In the genomic region with DNA sequence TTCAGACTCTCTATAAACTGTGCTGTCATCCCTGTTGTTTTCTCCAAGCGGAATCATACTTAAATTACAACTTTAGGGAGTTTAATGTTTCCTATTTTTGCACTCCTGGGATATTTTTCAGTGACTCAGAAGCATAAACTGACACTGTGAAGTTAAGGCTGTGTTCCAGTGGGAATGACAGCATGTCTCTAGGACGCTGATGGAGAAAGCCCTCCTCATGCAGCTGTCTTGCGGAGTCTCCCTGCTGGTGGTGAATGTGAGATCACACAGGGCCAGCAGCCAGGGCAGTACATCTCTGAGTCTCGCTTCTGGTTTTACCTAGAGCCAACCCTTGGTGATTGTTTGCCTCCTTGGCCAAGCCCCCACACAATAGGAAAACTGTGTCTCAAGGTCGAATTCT, we compare ENCODE assay signal across 10 cellular contexts. TPM values are rescaled to one million over a fixed set of nuclear protein-coding genes. Genes with fewer than 3 reads are reported as not detected.
DNase-seq lines count a peak whose midpoint lies in the region; ATAC-seq and TF ChIP-seq lines count a peak whose summit lies in the region.
"Had no signal": no experiment of that assay in that cellular context is flagged by ENCODE, and none has a peak within 500 bp of the region (broad histone marks: within the 10 kb centered on the region; RNA-seq: fewer than 3 reads in every experiment).

No MANE protein-coding gene starts in this region.

- H2BK12ac ChIP-seq in neuronal stem cell (ENCODE audit: low read length), result no peak overlapping the region

- TF ChIP-seq CTCF in dorsolateral prefrontal cortex (IDR thresholded peaks at IDR 0.05 in 54 of 56, conservative IDR thresholded peaks at IDR 0.05 in 2 of 56; ENCODE audit: low read depth in 1 of 56, partially characterized antibody in 56 of 56), result peak in 1 of 56 donors; percentile 16

- no peaks in the 10 kb centered on the region for H3K79me1 ChIP-seq in neuronal stem cell (ENCODE audit: low read depth, low read length)

- H3K23ac ChIP-seq in neuronal stem cell (ENCODE audit: low read depth, low read length, poor library complexity), result no peak overlapping the region

- no peak overlapping the region for H3K4ac ChIP-seq in neuronal stem cell (ENCODE audit: low read length)

- H2AK5ac ChIP-seq in neuronal stem cell (ENCODE audit: low read depth, low read length), result no peak overlapping the region

- no peaks in the 10 kb centered on the region for H3K9me3 ChIP-seq in skeletal muscle tissue (ENCODE audit: control insufficient read depth in 3 of 3, low read length in 3 of 3)
- H3K9me3 ChIP-seq in neuronal stem cell (replicated peaks in 1 of 2; ENCODE audit: control insufficient read depth in 2 of 2, insufficient read depth in 1 of 2, low read depth in 1 of 2, low read length in 2 of 2), result no peaks in the 10 kb centered on the region
- H3K9me3 ChIP-seq: colonic mucosa had no signal

- no CpG with 5 or more reads among the region's 5 CpGs for WGBS in neuronal stem cell (ENCODE audit: extremely low coverage in 2 of 2, insufficient read length in 2 of 2, insufficient replicate concordance in 1 of 2), 2 donors

- intact Hi-C loops in dorsolateral prefrontal cortex (cut with DNase I), result no loop called here

- H4K8ac ChIP-seq in neuronal stem cell (ENCODE audit: low read depth, low read length), result no peak overlapping the region

- H3K4me1 ChIP-seq in skeletal muscle tissue (ENCODE audit: control insufficient read depth in 3 of 3, insufficient read depth in 3 of 3, low read length in 3 of 3), result peaks cover 2 to 14% (median 6%) of the 10 kb centered on the region in 3 donors
- no peaks in the 10 kb centered on the region for H3K4me1 ChIP-seq in neuronal stem cell (ENCODE audit: control insufficient read depth in 2 of 2, insufficient read depth in 1 of 2, low read depth in 1 of 2, low read length in 2 of 2)

- no peak overlapping the region for H3K4me3 ChIP-seq in dorsolateral prefrontal cortex
- H3K4me3 ChIP-seq in skeletal muscle tissue (ENCODE audit: low read length in 3 of 3), result no peak overlapping the region
- H3K4me3 ChIP-seq in neuronal stem cell (ENCODE audit: low read length in 2 of 2), result no peak overlapping the region
- H3K4me3 ChIP-seq: colonic mucosa had no signal

- no peak overlapping the region for H3K4me2 ChIP-seq in neuronal stem cell (ENCODE audit: insufficient read depth, low read length, poor library complexity, severe bottlenecking)

- H4K91ac ChIP-seq in neuronal stem cell (ENCODE audit: low read depth, low read length, poor library complexity), result no peak overlapping the region

- H2AFZ ChIP-seq in neuronal stem cell (ENCODE audit: low read length), result no peak overlapping the region

- H3K36me3 ChIP-seq in skeletal muscle tissue (ENCODE audit: control insufficient read depth in 3 of 3, insufficient read depth in 3 of 3, low read length in 3 of 3) (no peaks in the 10 kb centered on the region), neuronal stem cell (replicated peaks in 1 of 2; ENCODE audit: control insufficient read depth in 2 of 2, insufficient read depth in 2 of 2, low read length in 2 of 2) (no peaks in the 10 kb centered on the region)
- H3K36me3 ChIP-seq: colonic mucosa had no signal

- peak overlapping the region in 1 of 3 donors; percentile 11 for H3K9ac ChIP-seq in skeletal muscle tissue (ENCODE audit: low read depth in 1 of 3, low read length in 3 of 3)
- H3K9ac ChIP-seq in neuronal stem cell (ENCODE audit: low read depth, low read length, poor library complexity), result no peak overlapping the region

- ATAC-seq in HG02588 (IDR thresholded peaks at IDR 0.05; ENCODE audit: unreplicated experiment), result no peak

- DNase-seq in M059J (ENCODE audit: low read depth) (peak; percentile 42), dorsolateral prefrontal cortex (peak in 7 of 10 donors; percentile 14 to 60 (median 46)), islet precursor cell (peak; percentile 68), HPDE6-E6E7 (ENCODE audit: extremely low spot score) (no peak), neuronal stem cell (ENCODE audit: low spot score) (no peak)
- DNase-seq: colonic mucosa, DMS 273 treated with DMSO at 0.1 percent for 48 hours, NCI-H2081 treated with DMSO at 0.1 percent for 48 hours had no signal

- no peak overlapping the region for H2BK15ac ChIP-seq in neuronal stem cell (ENCODE audit: low read length)

- H2BK120ac ChIP-seq in neuronal stem cell (ENCODE audit: low read depth, low read length), result no peak overlapping the region

- peak overlapping the region in 13 of 59 donors; percentile 5 to 36 (median 15) for H3K27ac ChIP-seq in dorsolateral prefrontal cortex
- H3K27ac ChIP-seq in skeletal muscle tissue (ENCODE audit: low read depth, low read length), result peak overlapping the region; percentile 10
- no peak overlapping the region for H3K27ac ChIP-seq in neuronal stem cell (replicated peaks; ENCODE audit: low read length)
- H3K27ac ChIP-seq: colonic mucosa had no signal

- H3K27me3 ChIP-seq in dorsolateral prefrontal cortex (no peaks in the 10 kb centered on the region), skeletal muscle tissue (ENCODE audit: control insufficient read depth in 3 of 3, insufficient read depth in 3 of 3, low read length in 3 of 3) (no peaks in the 10 kb centered on the region), neuronal stem cell (ENCODE audit: control insufficient read depth in 3 of 3, insufficient read depth in 3 of 3, low read depth in 1 of 3, low read length in 3 of 3) (no peaks in the 10 kb centered on the region)
- H3K27me3 ChIP-seq: colonic mucosa had no signal

- H3K18ac ChIP-seq in neuronal stem cell (ENCODE audit: low read length), result no peak overlapping the region

- H2BK5ac ChIP-seq in neuronal stem cell (ENCODE audit: low read length), result no peak overlapping the region

- no peak overlapping the region for H3K14ac ChIP-seq in neuronal stem cell (ENCODE audit: low read length)

RNA-seq across cellular contexts. Expression of gene NFKB1, which starts 53.3 kb away (rescaled TPM):
- 13.7 and 22.3 TPM in 2 replicates for total RNA-seq in M059J (2014; rRNA removed; shearing (Covaris generic))
- total RNA-seq in dorsolateral prefrontal cortex (10 to 100 TPM; 13.0 to 36.6 (median 23.5) TPM), skeletal muscle tissue (18.8 TPM)
- 5.6 TPM for polyA plus RNA-seq in neuronal stem cell (2013, experiment 1 of 2)
- 5.6 TPM for polyA plus RNA-seq in neuronal stem cell (2013, experiment 2 of 2)

Comparison
In these comparisons a context has a peak if more than half of its experiments do, and no peak if none do; other contexts are left out.
1. DNase-seq: peak in M059J (single experiment), dorsolateral prefrontal cortex (7 of 10) and islet precursor cell (single experiment); none in HPDE6-E6E7 (single experiment) and neuronal stem cell (single experiment).